Comparison of ENCODE assay signal across 18 cellular contexts in the genomic region with DNA sequence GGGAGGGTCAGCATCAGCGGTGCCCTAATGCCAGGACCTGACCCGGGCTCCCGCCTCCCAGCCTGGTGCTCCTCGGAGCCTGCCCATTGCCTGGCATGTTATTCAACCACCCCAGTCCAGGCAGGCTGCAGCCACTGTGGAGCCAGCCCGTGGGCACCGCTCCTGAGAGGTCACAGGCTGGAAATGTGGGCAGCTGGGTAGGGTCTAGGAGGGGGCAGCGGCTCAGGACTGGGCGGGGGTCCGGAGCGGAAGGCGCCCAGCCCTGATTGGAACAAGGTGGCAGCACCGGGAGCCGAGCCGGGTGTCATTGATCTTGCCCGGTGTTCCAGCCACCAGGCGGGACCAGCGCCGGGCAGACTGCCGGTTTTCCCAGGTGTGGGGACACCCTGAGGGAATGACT. TPM values are rescaled to one million over a fixed set of nuclear protein-coding genes. Genes with fewer than 3 reads are reported as not detected.
"Had no signal": no experiment of that assay in that cellular context is flagged by ENCODE, and none has a peak within 500 bp of the region (broad histone marks: within the 10 kb centered on the region; RNA-seq: fewer than 3 reads in every experiment).

No MANE protein-coding gene starts in this region.

- DNase-seq: foreskin keratinocyte; immature natural killer cell; lower lobe of right lung; mesenchymal stem cell; midbrain; occipital lobe; pancreas; right cardiac atrium; small intestine; stimulated activated CD4-positive, alpha-beta T cell treated with anti-CD3 and anti-CD28 coated beads, Interleukin-12 subunit alpha, Interleukin-12 subunit beta, amount 100 ng/mL, for 4 hours; testis had no signal

- H3K27ac Mint-ChIP-seq: dendritic cell treated with granulocyte-macrophage colony-stimulating factor and Interleukin-4, amounts not matched to agents 40 ng/mL and 50 ng/mL, for 4 days; progenitor cell of endocrine pancreas had no signal

- H3K9me3 Mint-ChIP-seq: dendritic cell treated with granulocyte-macrophage colony-stimulating factor and Interleukin-4, amounts not matched to agents 40 ng/mL and 50 ng/mL, for 4 days; immature natural killer cell; natural killer cell treated with Interleukin-12 subunit alpha and Interleukin-12 subunit beta and Interleukin-15 and Interleukin-18, amount 100 ng/mL, for 72 hours; neural progenitor cell; stimulated activated naive CD8-positive, alpha-beta T cell treated with anti-CD3 and anti-CD28 coated beads, Interleukin-15, Interleukin-2, amounts not matched to agents 100 ng/mL and 50 ng/mL, for 24 hours had no signal

- H3K27me3 Mint-ChIP-seq: natural killer cell treated with Interleukin-12 subunit alpha and Interleukin-12 subunit beta and Interleukin-15 and Interleukin-18, amount 100 ng/mL, for 72 hours; stimulated activated naive CD8-positive, alpha-beta T cell treated with anti-CD3 and anti-CD28 coated beads, Interleukin-15, Interleukin-2, amounts not matched to agents 100 ng/mL and 50 ng/mL, for 24 hours had no signal

- H3K36me3 Mint-ChIP-seq: neural progenitor cell had no signal

- H3K4me3 Mint-ChIP-seq: dendritic cell treated with granulocyte-macrophage colony-stimulating factor and Interleukin-4, amounts not matched to agents 40 ng/mL and 50 ng/mL, for 4 days; immature natural killer cell; natural killer cell treated with Interleukin-12 subunit alpha and Interleukin-12 subunit beta and Interleukin-15 and Interleukin-18, amount 100 ng/mL, for 72 hours; neural progenitor cell had no signal

- H3K4me1 Mint-ChIP-seq: immature natural killer cell, neural progenitor cell had no signal

- ATAC-seq: foreskin keratinocyte; left lung; natural killer cell treated with Interleukin-12 subunit alpha and Interleukin-12 subunit beta and Interleukin-15 and Interleukin-18, amount 100 ng/mL, for 72 hours; right cardiac atrium had no signal

RNA-seq across cellular contexts. Expression of gene RUNX3, which starts 12.7 kb away (rescaled TPM):
- total RNA-seq: epithelial cell of proximal tubule, foreskin keratinocyte, progenitor cell of endocrine pancreas had no signal
